ENCODE assay signal across 11 cellular contexts in genomic region chr20:48737463-48738093, GRCh38.
DNase-seq lines count a peak whose midpoint lies in the region; ATAC-seq and TF ChIP-seq lines count a peak whose summit lies in the region.
"Had no signal": no experiment of that assay in that cellular context is flagged by ENCODE, and none has a peak within 500 bp of the region (broad histone marks: within the 10 kb centered on the region; RNA-seq: fewer than 3 reads in every experiment).

No MANE protein-coding gene starts in this region.

- H3K27me3 Mint-ChIP-seq in T-helper 2 cell treated with Interferon-gamma antibody and Interleukin-4, amounts not matched to agents 5 μg/mL and 100 μg/mL, for 36 hours (ENCODE audit: low read depth), result no peaks in the 10 kb centered on the region
- no peaks in the 10 kb centered on the region for H3K27me3 Mint-ChIP-seq in WTC11 (ENCODE audit: low read depth)
- H3K27me3 Mint-ChIP-seq in effector memory CD8-positive, alpha-beta T cell, result no peaks in the 10 kb centered on the region

- H3K4me3 Mint-ChIP-seq in T-helper 2 cell treated with Interferon-gamma antibody and Interleukin-4, amounts not matched to agents 5 μg/mL and 100 μg/mL, for 36 hours, result peak overlapping the region; percentile 55
- no peak overlapping the region for H3K4me3 Mint-ChIP-seq in WTC11
- H3K4me3 Mint-ChIP-seq in effector memory CD8-positive, alpha-beta T cell, result peak overlapping the region; percentile 68 to 73

- no peak for DNase-seq in T-helper 2 cell treated with Interferon-gamma antibody and Interleukin-4, amounts not matched to agents 5 μg/mL and 100 μg/mL, for 36 hours (ENCODE audit: low spot score)
- DNase-seq in T-helper 2 cell (no peak), WTC11 (ENCODE audit: low spot score) (no peak), nucleus accumbens (lab: John Stamatoyannopoulos, UW) (peak in 47 of 56 donors; percentile 13 to 85 (median 62)), Kasumi-1 (lab: John Stamatoyannopoulos, UW) (no peak), coronary artery (ENCODE audit: low spot score) (no peak)
- DNase-seq in effector memory CD8-positive, alpha-beta T cell, result no peak
- DNase-seq in activated CD4-positive, CD25-positive, alpha-beta regulatory T cell (lab: John Stamatoyannopoulos, UW), result no peak
- DNase-seq: 8988T, brain microvascular endothelial cell, NCI-H2107 had no signal

- no peaks in the 10 kb centered on the region for H3K9me3 Mint-ChIP-seq in T-helper 2 cell treated with Interferon-gamma antibody and Interleukin-4, amounts not matched to agents 5 μg/mL and 100 μg/mL, for 36 hours
- H3K9me3 Mint-ChIP-seq in WTC11, result no peaks in the 10 kb centered on the region
- no peaks in the 10 kb centered on the region for H3K9me3 Mint-ChIP-seq in effector memory CD8-positive, alpha-beta T cell

- peak overlapping the region in 1 of 2 donors; percentile 26 for H3K27ac ChIP-seq in coronary artery
- H3K27ac ChIP-seq: brain microvascular endothelial cell had no signal

- POLR2A ChIA-PET in WTC11 (lab: Charles Lee), result no interaction called here

- H3K4me3 ChIP-seq in coronary artery, result no peak overlapping the region

- peak overlapping the region; percentile 84 for H3K27ac Mint-ChIP-seq in T-helper 2 cell treated with Interferon-gamma antibody and Interleukin-4, amounts not matched to agents 5 μg/mL and 100 μg/mL, for 36 hours
- no peak overlapping the region; the same call in 1 of the 2 replicates for H3K27ac Mint-ChIP-seq in WTC11
- peak overlapping the region; percentile 83 to 89 for H3K27ac Mint-ChIP-seq in effector memory CD8-positive, alpha-beta T cell

- CTCF ChIA-PET in WTC11 (lab: Charles Lee), result interaction anchor here (1.8 to 2.4 kb wide), 2 partner anchors 14 to 80 kb away, joined by 7 to 9 read pairs; no protein-coding TSS in a partner anchor

- TF ChIP-seq CTCF in WTC11 (IDR thresholded peaks at IDR 0.05), result no peak
- no peak for TF ChIP-seq CTCF in coronary artery (IDR thresholded peaks at IDR 0.05)

- peaks cover 36% of the 10 kb centered on the region for H3K36me3 Mint-ChIP-seq in T-helper 2 cell treated with Interferon-gamma antibody and Interleukin-4, amounts not matched to agents 5 μg/mL and 100 μg/mL, for 36 hours (ENCODE audit: low read depth)
- no peaks in the 10 kb centered on the region for H3K36me3 Mint-ChIP-seq in WTC11
- peaks cover 68% of the 10 kb centered on the region for H3K36me3 Mint-ChIP-seq in effector memory CD8-positive, alpha-beta T cell (ENCODE audit: insufficient read depth)

- H3K4me1 Mint-ChIP-seq in T-helper 2 cell treated with Interferon-gamma antibody and Interleukin-4, amounts not matched to agents 5 μg/mL and 100 μg/mL, for 36 hours (ENCODE audit: low read depth), result peaks cover 47% of the 10 kb centered on the region
- peaks cover 10% of the 10 kb centered on the region for H3K4me1 Mint-ChIP-seq in WTC11
- H3K4me1 Mint-ChIP-seq in effector memory CD8-positive, alpha-beta T cell (ENCODE audit: low read depth in 2 of 2), result peaks cover 61 to 66% of the 10 kb centered on the region in 2 donors

- 0 out of 2 replicates have a peak, but pooled peaks have one; percentile 20 for ATAC-seq in WTC11
- no peak for ATAC-seq in effector memory CD8-positive, alpha-beta T cell (replicated peaks)

TF ChIP-seq in WTC11, 78 proteins besides CTCF, POLR2A, EP300 and RAD21:
- TF ChIP-seq ZNF281 (CRISPR knock-in tag; IDR thresholded peaks at IDR 0.05), result no peak
- no peak for TF ChIP-seq ELF4 (CRISPR knock-in tag; IDR thresholded peaks at IDR 0.05; ENCODE audit: low read depth)
- TF ChIP-seq ZNF532 (CRISPR knock-in tag; IDR thresholded peaks at IDR 0.05; ENCODE audit: borderline replicate concordance), result no peak
- TF ChIP-seq USF2 (CRISPR knock-in tag; IDR thresholded peaks at IDR 0.05), result peak; percentile 80
- peak; percentile 44 for TF ChIP-seq USF1 (CRISPR knock-in tag; IDR thresholded peaks at IDR 0.05)
- 0 out of 2 replicates have a peak, but pooled peaks have one; percentile 22 for TF ChIP-seq NFYB (CRISPR knock-in tag; conservative IDR thresholded peaks at IDR 0.05; ENCODE audit: low read depth)

Comparison
In these comparisons a context has a peak if more than half of its experiments do, and no peak if none do; other contexts are left out.
1. DNase-seq: peak in nucleus accumbens (47 of 56); none in T-helper 2 cell treated with Interferon-gamma antibody and Interleukin-4, amounts not matched to agents 5 μg/mL and 100 μg/mL, for 36 hours (single experiment), T-helper 2 cell (0 of 5), WTC11 (single experiment), effector memory CD8-positive, alpha-beta T cell (0 of 3), activated CD4-positive, CD25-positive, alpha-beta regulatory T cell (0 of 4), Kasumi-1 (0 of 2) and coronary artery (single experiment).